In the genomic region with DNA sequence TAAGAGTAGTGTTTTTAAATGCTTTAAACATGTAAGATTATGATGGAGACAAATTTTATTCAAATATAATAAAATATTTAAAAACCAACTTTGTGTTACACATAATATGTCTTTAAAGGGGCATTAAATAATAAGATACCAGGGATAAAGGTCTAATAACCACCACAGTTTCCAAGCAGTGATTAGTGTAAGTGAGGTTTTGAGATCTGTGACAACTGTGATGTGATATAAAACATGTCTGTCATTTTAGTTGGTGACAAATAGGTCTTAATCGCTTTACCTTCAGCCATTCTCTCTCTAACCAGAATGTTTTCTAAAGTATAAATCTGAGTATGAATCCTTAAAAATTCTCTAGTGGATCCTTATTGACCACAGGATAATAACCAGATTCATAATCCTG, we compare ENCODE assay signal across 3 cellular contexts.
"Had no signal": no experiment of that assay in that cellular context is flagged by ENCODE, and none has a peak within 500 bp of the region (broad histone marks: within the 10 kb centered on the region; RNA-seq: fewer than 3 reads in every experiment).

No MANE protein-coding gene starts in this region.

- ATAC-seq: GM12878 had no signal

- H3K4me3 ChIP-seq: GM12878 had no signal

- DNase-seq: GDM1, GF-D8 had no signal
